Comparison of ENCODE assay signal across 11 cellular contexts in genomic region chr6:158206740-158207451, GRCh38. TPM values are rescaled to one million over a fixed set of nuclear protein-coding genes. Genes with fewer than 3 reads are reported as not detected.
DNase-seq lines count a peak whose midpoint lies in the region; ATAC-seq, FAIRE-seq and TF ChIP-seq lines count a peak whose summit lies in the region.
"Had no signal": no experiment of that assay in that cellular context is flagged by ENCODE, and none has a peak within 500 bp of the region (broad histone marks: within the 10 kb centered on the region; RNA-seq: fewer than 3 reads in every experiment).

No MANE protein-coding gene starts in this region.

- no peaks in the 10 kb centered on the region for H3K36me3 ChIP-seq in effector memory CD4-positive, alpha-beta T cell (ENCODE audit: control insufficient read depth, insufficient read depth, low read length)
- no peaks in the 10 kb centered on the region for H3K36me3 ChIP-seq in pancreas

- H3K27me3 Mint-ChIP-seq in activated T-cell treated with anti-CD3 and anti-CD28 coated beads, Interleukin-2, amount 50 U/mL, for 4 hours (ENCODE audit: low read depth) = peaks cover 4% of the 10 kb centered on the region
- peaks cover 5% of the 10 kb centered on the region for H3K27me3 Mint-ChIP-seq in activated naive CD8-positive, alpha-beta T cell
- H3K27me3 Mint-ChIP-seq in progenitor cell of endocrine pancreas = peaks cover 7% of the 10 kb centered on the region

- H3K9me3 Mint-ChIP-seq in activated T-cell treated with anti-CD3 and anti-CD28 coated beads, Interleukin-2, amount 50 U/mL, for 4 hours = no peaks in the 10 kb centered on the region
- H3K9me3 Mint-ChIP-seq in activated naive CD8-positive, alpha-beta T cell (ENCODE audit: low read depth) = no peaks in the 10 kb centered on the region
- no peaks in the 10 kb centered on the region for H3K9me3 Mint-ChIP-seq in progenitor cell of endocrine pancreas (ENCODE audit: low read depth)

- 79 to 87% methylated on average over 7 of the region's 7 CpGs for WGBS in pancreas, 2 donors

- no peaks in the 10 kb centered on the region for H3K27me3 ChIP-seq in effector memory CD4-positive, alpha-beta T cell (replicated peaks; ENCODE audit: control insufficient read depth, insufficient read depth, low read length, poor library complexity, severe bottlenecking)
- H3K27me3 ChIP-seq in pancreas = no peaks in the 10 kb centered on the region

- no peak overlapping the region for H3K27ac ChIP-seq in effector memory CD4-positive, alpha-beta T cell (ENCODE audit: insufficient read depth, low read length, poor library complexity, severe bottlenecking)
- no peak overlapping the region for H3K27ac ChIP-seq in pancreas
- H3K27ac ChIP-seq: SK-N-MC had no signal

- H3K4me1 Mint-ChIP-seq in activated T-cell treated with anti-CD3 and anti-CD28 coated beads, Interleukin-2, amount 50 U/mL, for 4 hours (ENCODE audit: low read depth) = peaks cover 22% of the 10 kb centered on the region
- H3K4me1 Mint-ChIP-seq in activated naive CD8-positive, alpha-beta T cell (ENCODE audit: low read depth) = peaks cover 21% of the 10 kb centered on the region
- no peaks in the 10 kb centered on the region for H3K4me1 Mint-ChIP-seq in progenitor cell of endocrine pancreas (ENCODE audit: low read depth)

- ATAC-seq in activated T-cell treated with anti-CD3 and anti-CD28 coated beads, Interleukin-2, amount 50 U/mL, for 4 hours = no peak
- ATAC-seq in HG03064 (IDR thresholded peaks at IDR 0.05; ENCODE audit: low read depth, unreplicated experiment) = peak; percentile 37
- no peak for ATAC-seq in pancreas

- intact Hi-C loops in pancreas (cut with DNase I) = no loop called here

- H3K27ac Mint-ChIP-seq in activated naive CD8-positive, alpha-beta T cell = peak overlapping the region; percentile 79
- H3K27ac Mint-ChIP-seq in progenitor cell of endocrine pancreas = peak overlapping the region; percentile 53

- no peak for FAIRE-seq in pancreas (lab: Jason Lieb, UNC)
- FAIRE-seq: bronchial epithelial cell had no signal

- no peaks in the 10 kb centered on the region for H3K4me1 ChIP-seq in effector memory CD4-positive, alpha-beta T cell (ENCODE audit: control insufficient read depth, insufficient read depth, low read length, poor library complexity, severe bottlenecking)
- H3K4me1 ChIP-seq in pancreas = peaks cover 0 to 3% (median 0%) of the 10 kb centered on the region in 3 donors

- no peak for DNase-seq in activated T-cell treated with anti-CD3 and anti-CD28 coated beads, Interleukin-2, amount 50 U/mL, for 4 hours
- DNase-seq in activated T-cell treated with anti-CD3 and anti-CD28 coated beads, Interleukin-2, amount 50 U/mL, for 48 hours = no peak
- DNase-seq in progenitor cell of endocrine pancreas (ENCODE audit: low spot score, unreplicated experiment) (no peak), iPS-NIHi7 (ENCODE audit: extremely low spot score) (no peak), pancreas (no peak)
- DNase-seq in effector memory CD4-positive, alpha-beta T cell = no peak
- DNase-seq: NCI-H510A treated with DMSO at 0.1 percent for 48 hours had no signal

- no peaks in the 10 kb centered on the region for H3K36me3 Mint-ChIP-seq in activated T-cell treated with anti-CD3 and anti-CD28 coated beads, Interleukin-2, amount 50 U/mL, for 4 hours (ENCODE audit: insufficient read depth)
- H3K36me3 Mint-ChIP-seq in activated naive CD8-positive, alpha-beta T cell = no peaks in the 10 kb centered on the region
- H3K36me3 Mint-ChIP-seq in progenitor cell of endocrine pancreas (ENCODE audit: insufficient read depth) = no peaks in the 10 kb centered on the region

- H3K4me3 Mint-ChIP-seq in activated T-cell treated with anti-CD3 and anti-CD28 coated beads, Interleukin-2, amount 50 U/mL, for 4 hours = peak overlapping the region; percentile 12
- peak overlapping the region; percentile 68 for H3K4me3 Mint-ChIP-seq in activated naive CD8-positive, alpha-beta T cell
- H3K4me3 Mint-ChIP-seq in progenitor cell of endocrine pancreas (ENCODE audit: low read depth) = no peak overlapping the region

- TF ChIP-seq CTCF in progenitor cell of endocrine pancreas (IDR thresholded peaks at IDR 0.05; ENCODE audit: unreplicated experiment) = no peak
- no peak for TF ChIP-seq CTCF in pancreas (IDR thresholded peaks at IDR 0.05)

- H3K4me3 ChIP-seq in effector memory CD4-positive, alpha-beta T cell (ENCODE audit: insufficient read depth, low read depth, low read length, poor library complexity, severe bottlenecking) = no peak overlapping the region
- no peak overlapping the region for H3K4me3 ChIP-seq in pancreas
- H3K4me3 ChIP-seq: SK-N-MC had no signal

- H3K9me3 ChIP-seq in effector memory CD4-positive, alpha-beta T cell (ENCODE audit: control insufficient read depth, low read length) = no peaks in the 10 kb centered on the region
- H3K9me3 ChIP-seq in pancreas = no peaks in the 10 kb centered on the region

RNA-seq across cellular contexts. Expression of gene GTF2H5, which starts 38.7 kb away (rescaled TPM):
- 10 to 100 TPM; 22.2 to 25.3 (median 24.4) TPM for total RNA-seq in activated T-cell treated with anti-CD3 and anti-CD28 coated beads, Interleukin-2, amount 50 U/mL, for 4 hours
- total RNA-seq in progenitor cell of endocrine pancreas (24.9 and 26.6 TPM in 2 replicates), pancreas (10 to 100 TPM in 1 of 6 donors, 1 to 10 TPM in 5; 7.0 to 12.5 (median 8.7) TPM)
- polyA plus RNA-seq in pancreas = 10 to 100 TPM in 1 of 2 donors, 1 to 10 TPM in 1; 3.8 to 11.9 TPM

RNA-seq across cellular contexts. Expression of gene SERAC1, which starts 38.8 kb away (rescaled TPM):
- 1 to 10 TPM; 1.8 to 2.5 (median 2.3) TPM for total RNA-seq in activated T-cell treated with anti-CD3 and anti-CD28 coated beads, Interleukin-2, amount 50 U/mL, for 4 hours
- total RNA-seq in progenitor cell of endocrine pancreas (20.0 TPM in 2 replicates), pancreas (10 to 100 TPM in 1 of 6 donors, 1 to 10 TPM in 5; 7.0 to 14.3 (median 8.1) TPM)
- polyA plus RNA-seq in pancreas = 10 to 100 TPM in 1 of 2 donors, 1 to 10 TPM in 1; 6.3 to 13.1 TPM
